1 cellular context compared by ENCODE assay signal in genomic region chr16:85535352-85536072, GRCh38.
A peak's percentile ranks its signal among the peaks of the same experiment; 100 is the strongest.
TF ChIP-seq lines count a peak whose summit lies in the region.

No MANE protein-coding gene starts in this region.

TF ChIP-seq in K562, 482 proteins besides CTCF, POLR2A, EP300 and RAD21 (continued from another document and continues in another):
- no peak for TF ChIP-seq MGA (IDR thresholded peaks at IDR 0.05)
- TF ChIP-seq MCM7 (IDR thresholded peaks at IDR 0.05): no peak
- 0 out of 2 replicates have a peak, but pooled peaks have one; percentile 55 for TF ChIP-seq IRF9 (tag; IDR thresholded peaks at IDR 0.05)
- TF ChIP-seq FOXK1 (CRISPR knock-in tag; IDR thresholded peaks at IDR 0.05; ENCODE audit: borderline replicate concordance): peak; percentile 37; the same call in 1 of the 2 replicates
- TF ChIP-seq FOXA3 (CRISPR knock-in tag; conservative IDR thresholded peaks at IDR 0.05 in 1 of 2, IDR thresholded peaks at IDR 0.05 in 1 of 2): peak; percentile 18 to 57; a peak in 1 of 4 replicates
- peak; percentile 71; the same call in 1 of the 2 replicates for TF ChIP-seq CBX1 (IDR thresholded peaks at IDR 0.05; ENCODE audit: low read depth)
- no peak for TF ChIP-seq STAG1 (CRISPR knock-in tag; IDR thresholded peaks at IDR 0.05; ENCODE audit: borderline replicate concordance)
- no peak for TF ChIP-seq ZSCAN29 (IDR thresholded peaks at IDR 0.05)
- TF ChIP-seq TFE3 (CRISPR knock-in tag; IDR thresholded peaks at IDR 0.05): 0 out of 2 replicates have a peak, but pooled peaks have one; percentile 30
- peak; percentile 77; the same call in 1 of the 2 replicates for TF ChIP-seq CREB3L1 (IDR thresholded peaks at IDR 0.05; ENCODE audit: borderline replicate concordance, low read depth)
- no peak for TF ChIP-seq IRF1 (CRISPR knock-in tag; IDR thresholded peaks at IDR 0.05; ENCODE audit: borderline replicate concordance)
- 0 out of 2 replicates have a peak, but pooled peaks have one; percentile 27 for TF ChIP-seq DEAF1 (CRISPR knock-in tag; IDR thresholded peaks at IDR 0.05)
- peak; percentile 99 to 100 for TF ChIP-seq TBL1XR1 (IDR thresholded peaks at IDR 0.05; ENCODE audit: low read length in 2 of 2)
- TF ChIP-seq MECOM (CRISPR knock-in tag; IDR thresholded peaks at IDR 0.05): peak; percentile 77; the same call in 1 of the 2 replicates
- TF ChIP-seq DPF2 (IDR thresholded peaks at IDR 0.05): peak; percentile 100
- TF ChIP-seq ZNF224 (CRISPR knock-in tag; IDR thresholded peaks at IDR 0.05): no peak
- peak; percentile 93 for TF ChIP-seq ADNP (tag; IDR thresholded peaks at IDR 0.05)
- TF ChIP-seq CHD1 (IDR thresholded peaks at IDR 0.05; ENCODE audit: low read length): peak; percentile 82
- no peak for TF ChIP-seq PRMT5 (CRISPR knock-in tag; IDR thresholded peaks at IDR 0.05)
- TF ChIP-seq CCAR2 (IDR thresholded peaks at IDR 0.05; ENCODE audit: low read depth, low read length): peak; percentile 96
- TF ChIP-seq BMI1 (IDR thresholded peaks at IDR 0.05; ENCODE audit: low read length): no peak
- peak; percentile 59 for TF ChIP-seq XRCC5 (IDR thresholded peaks at IDR 0.05; ENCODE audit: low read depth, low read length)
- peak; percentile 98 to 99 for TF ChIP-seq ARNT (IDR thresholded peaks at IDR 0.05)
- no peak for TF ChIP-seq ZNF184 (CRISPR knock-in tag; IDR thresholded peaks at IDR 0.05)
- TF ChIP-seq SNRNP70 (optimal IDR thresholded peaks at IDR 0.05; ENCODE audit: low read depth, low read length): no peak
- peak; percentile 69; the same call in 1 of the 2 replicates for TF ChIP-seq RREB1 (CRISPR knock-in tag; IDR thresholded peaks at IDR 0.05)
- TF ChIP-seq ZNF655 (CRISPR knock-in tag; IDR thresholded peaks at IDR 0.05): no peak
- peak; percentile 100 for TF ChIP-seq ZKSCAN8 (CRISPR knock-in tag; IDR thresholded peaks at IDR 0.05)
- peak; percentile 37; the same call in 1 of the 2 replicates for TF ChIP-seq SP1 (CRISPR knock-in tag; IDR thresholded peaks at IDR 0.05)
